8 cellular contexts compared by ENCODE assay signal in genomic region chr1:173867753-173868265, GRCh38. TPM values are rescaled to one million over a fixed set of nuclear protein-coding genes. Genes with fewer than 3 reads are reported as not detected.
A peak's percentile ranks its signal among the peaks of the same experiment; 100 is the strongest.
DNase-seq lines count a peak whose midpoint lies in the region; ATAC-seq and TF ChIP-seq lines count a peak whose summit lies in the region.

Gene GAS5, minus strand, starts transcription at chr1:173867989.

- peak within 1 kb of the TSS; percentile 91 for H3K4me3 Mint-ChIP-seq in activated CD4-positive, alpha-beta T cell treated with anti-CD3 and anti-CD28 coated beads for 36 hours

- H3K27ac ChIP-seq in colonic mucosa (peak within 1 kb of the TSS; percentile 96), layer of hippocampus (ENCODE audit: low read depth, low read length) (peak within 1 kb of the TSS; percentile 97)

- ATAC-seq in HG03432 (IDR thresholded peaks at IDR 0.05; ENCODE audit: unreplicated experiment) = peak; percentile 74
- ATAC-seq in activated CD4-positive, alpha-beta T cell treated with anti-CD3 and anti-CD28 coated beads for 36 hours = peak; percentile 82

- peaks cover 66% of the 10 kb centered on the region for H3K36me3 Mint-ChIP-seq in activated CD4-positive, alpha-beta T cell treated with anti-CD3 and anti-CD28 coated beads for 36 hours (ENCODE audit: low read depth)

- no peaks in the 10 kb centered on the region for H3K9me3 Mint-ChIP-seq in activated CD4-positive, alpha-beta T cell treated with anti-CD3 and anti-CD28 coated beads for 36 hours (ENCODE audit: low read depth)

- H3K4me1 Mint-ChIP-seq in activated CD4-positive, alpha-beta T cell treated with anti-CD3 and anti-CD28 coated beads for 36 hours = peaks cover 57% of the 10 kb centered on the region

- intact Hi-C loops in activated CD4-positive, alpha-beta T cell treated with anti-CD3 and anti-CD28 coated beads for 36 hours (cut with DNase I, micrococcal nuclease) = loop anchor here (1.0 to 10.0 kb wide), 13 partner anchors 44 to 1336 kb away; partner anchors contain the start of genes CENPL (in 2 of the 2), DARS2 (in 2 of the 2), KIAA0040 (in 2 of the 2) and KLHL20 (in 2 of the 2)
- intact Hi-C loops in colonic mucosa (cut with DNase I) = loop anchor here (5.0 kb wide), 1 partner anchor 154 kb away; the partner anchor contains the start of gene RC3H1

- TF ChIP-seq POLR2A in GM19099 (IDR thresholded peaks at IDR 0.05; ENCODE audit: extremely low read depth, insufficient read length, low read depth) = peak; percentile 100

- H3K27me3 ChIP-seq in colonic mucosa (no peaks in the 10 kb centered on the region), layer of hippocampus (ENCODE audit: control insufficient read depth, insufficient read depth, low read length) (no peaks in the 10 kb centered on the region)

- peak within 1 kb of the TSS; percentile 79 for H3K4me3 ChIP-seq in colonic mucosa

- peak within 1 kb of the TSS; percentile 71 to 86 for H3K9ac ChIP-seq in colonic mucosa (ENCODE audit: low read depth in 2 of 2, low read length in 2 of 2)

- no peak for TF ChIP-seq CTCF in colonic mucosa (IDR thresholded peaks at IDR 0.05)

- no peaks in the 10 kb centered on the region for H3K9me3 ChIP-seq in colonic mucosa

- H3K27ac Mint-ChIP-seq in activated CD4-positive, alpha-beta T cell treated with anti-CD3 and anti-CD28 coated beads for 36 hours = peak within 1 kb of the TSS; percentile 97

- H3K27me3 Mint-ChIP-seq in activated CD4-positive, alpha-beta T cell treated with anti-CD3 and anti-CD28 coated beads for 36 hours = no peaks in the 10 kb centered on the region

- CTCF ChIA-PET in activated CD4-positive, alpha-beta T cell treated with anti-CD3 and anti-CD28 coated beads for 36 hours (lab: Charles Lee) = interaction anchor here (0.7 to 1.0 kb wide), 4 partner anchors 44 to 354 kb away, joined by 3 to 4 read pairs (median 4); partner anchors contain the start of gene DARS2

- peaks cover 6% of the 10 kb centered on the region for H3K36me3 ChIP-seq in colonic mucosa

- POLR2A ChIA-PET in activated CD4-positive, alpha-beta T cell treated with anti-CD3 and anti-CD28 coated beads for 36 hours (lab: Charles Lee) = interaction anchor here (0.6 to 1.9 kb wide), 13 partner anchors 10 to 1228 kb away, joined by 3 to 14 read pairs (median 3); partner anchors contain the start of genes CACYBP, CENPL, DARS2 and RC3H1

- peak; percentile 97 to 98 for DNase-seq in AML-193 (lab: John Stamatoyannopoulos, UW)
- peak; percentile 99 for DNase-seq in NCI-H524 (lab: John Stamatoyannopoulos, UW)
- DNase-seq in activated CD4-positive, alpha-beta T cell treated with anti-CD3 and anti-CD28 coated beads for 36 hours = peak; percentile 100
- DNase-seq in colonic mucosa = peak; percentile 99
- DNase-seq in stimulated activated CD4-positive, alpha-beta T cell treated with anti-CD3 and anti-CD28 coated beads, Interleukin-1b, Interleukin-23, amount 100 ng/mL, for 4 hours (ENCODE audit: low read depth in 2 of 2) = peak; percentile 98 to 99

- H3K4me1 ChIP-seq in colonic mucosa = peaks cover 5% of the 10 kb centered on the region

RNA-seq across cellular contexts. Expression of gene GAS5, which starts in this region (rescaled TPM):
- 1,000 to 10,000 TPM in 1 of 2 experiments, 100 to 1,000 TPM in 1; 878 to 1,203 TPM for total RNA-seq in activated CD4-positive, alpha-beta T cell treated with anti-CD3 and anti-CD28 coated beads for 36 hours
- total RNA-seq in colonic mucosa = 100 to 1,000 TPM; 207 to 247 TPM

Comparison
In these comparisons a context has a peak if more than half of its experiments do, and no peak if none do; other contexts are left out.
1. Peak in every context shown above with its lines: DNase-seq, ATAC-seq, H3K4me3 ChIP-seq and H3K27ac ChIP-seq.